In genomic region chr14:70005281-70005805, GRCh38 we compare ENCODE assay signal across 1 cellular context.
A peak's percentile ranks its signal among the peaks of the same experiment; 100 is the strongest.
TF ChIP-seq lines count a peak whose summit lies in the region.

No MANE protein-coding gene starts in this region.

TF ChIP-seq in HepG2, 621 proteins besides CTCF, POLR2A, EP300 and RAD21 (continued from another document and continues in another):
- no peak for TF ChIP-seq AFF4 (CRISPR knock-in tag; IDR thresholded peaks at IDR 0.05)
- no peak for TF ChIP-seq ZNF615 (CRISPR knock-in tag; IDR thresholded peaks at IDR 0.05; ENCODE audit: borderline replicate concordance)
- peak; percentile 87 for TF ChIP-seq ZSCAN29 (CRISPR knock-in tag; conservative IDR thresholded peaks at IDR 0.05)
- TF ChIP-seq DMAP1 (CRISPR knock-in tag; IDR thresholded peaks at IDR 0.05): peak; percentile 82
- peak; percentile 97 for TF ChIP-seq SP5 (CRISPR knock-in tag; IDR thresholded peaks at IDR 0.05; ENCODE audit: borderline replicate concordance, low read depth)
- no peak; the same call in 1 of the 2 replicates for TF ChIP-seq ZSCAN20 (CRISPR knock-in tag; IDR thresholded peaks at IDR 0.05; ENCODE audit: borderline replicate concordance)
- TF ChIP-seq ZNF589 (CRISPR knock-in tag; conservative IDR thresholded peaks at IDR 0.05): 0 out of 2 replicates have a peak, but pooled peaks have one; percentile 2
- 0 out of 2 replicates have a peak, but pooled peaks have one; percentile 24 for TF ChIP-seq RFXANK (CRISPR knock-in tag; IDR thresholded peaks at IDR 0.05)
- TF ChIP-seq ZBTB10 (CRISPR knock-in tag; IDR thresholded peaks at IDR 0.05; ENCODE audit: borderline replicate concordance): no peak
- TF ChIP-seq MLXIP (CRISPR knock-in tag; IDR thresholded peaks at IDR 0.05; ENCODE audit: borderline replicate concordance): no peak
- TF ChIP-seq HES4 (CRISPR knock-in tag; IDR thresholded peaks at IDR 0.05; ENCODE audit: borderline replicate concordance): no peak
- TF ChIP-seq ZNF343 (CRISPR knock-in tag; IDR thresholded peaks at IDR 0.05): peak; percentile 28; the same call in 1 of the 2 replicates
- no peak for TF ChIP-seq CCAR2 (optimal IDR thresholded peaks at IDR 0.05; ENCODE audit: low read depth, low read length)
- TF ChIP-seq SMC3 (IDR thresholded peaks at IDR 0.05; ENCODE audit: low read length): peak; percentile 49; the same call in 1 of the 2 replicates
- peak; percentile 81; the same call in 1 of the 2 replicates for TF ChIP-seq ZNF788 (CRISPR knock-in tag; IDR thresholded peaks at IDR 0.05; ENCODE audit: borderline replicate concordance)
- no peak for TF ChIP-seq ZNF562 (CRISPR knock-in tag; IDR thresholded peaks at IDR 0.05; ENCODE audit: borderline replicate concordance)
- TF ChIP-seq ARHGAP35 (CRISPR knock-in tag; IDR thresholded peaks at IDR 0.05; ENCODE audit: borderline replicate concordance): no peak
- TF ChIP-seq KLF13 (CRISPR knock-in tag; IDR thresholded peaks at IDR 0.05): no peak
- no peak for TF ChIP-seq ZNF414 (CRISPR knock-in tag; IDR thresholded peaks at IDR 0.05)
- TF ChIP-seq ZNF367 (CRISPR knock-in tag; IDR thresholded peaks at IDR 0.05; ENCODE audit: borderline replicate concordance): no peak
- TF ChIP-seq THRA (CRISPR knock-in tag; IDR thresholded peaks at IDR 0.05; ENCODE audit: borderline replicate concordance): peak; percentile 72; the same call in 1 of the 2 replicates
- peak; percentile 97 for TF ChIP-seq ZNF296 (CRISPR knock-in tag; conservative IDR thresholded peaks at IDR 0.05)
- no peak for TF ChIP-seq KMT2B (CRISPR knock-in tag; IDR thresholded peaks at IDR 0.05)
- TF ChIP-seq JUND (CRISPR knock-in tag; IDR thresholded peaks at IDR 0.05): 0 out of 2 replicates have a peak, but pooled peaks have one; percentile 32
- TF ChIP-seq KLF16 (CRISPR knock-in tag; IDR thresholded peaks at IDR 0.05): no peak
- no peak for TF ChIP-seq KLF6 (CRISPR knock-in tag; IDR thresholded peaks at IDR 0.05)
- TF ChIP-seq NFAT5 (CRISPR knock-in tag; IDR thresholded peaks at IDR 0.05): no peak
- TF ChIP-seq ONECUT2 (CRISPR knock-in tag; IDR thresholded peaks at IDR 0.05): no peak
- no peak for TF ChIP-seq HNRNPLL (IDR thresholded peaks at IDR 0.05; ENCODE audit: low read depth, low read length, poor library complexity, severe bottlenecking)
- no peak for TF ChIP-seq ZNF549 (CRISPR knock-in tag; IDR thresholded peaks at IDR 0.05)
- no peak for TF ChIP-seq ZNF639 (CRISPR knock-in tag; conservative IDR thresholded peaks at IDR 0.05)
- peak; percentile 18; the same call in 1 of the 2 replicates for TF ChIP-seq GATA4 (IDR thresholded peaks at IDR 0.05; ENCODE audit: borderline replicate concordance, low read depth)
- no peak for TF ChIP-seq CHD2 (IDR thresholded peaks at IDR 0.05; ENCODE audit: low read depth, low read length)
- TF ChIP-seq ZNF790 (CRISPR knock-in tag; IDR thresholded peaks at IDR 0.05; ENCODE audit: borderline replicate concordance): no peak
- TF ChIP-seq MAFF (IDR thresholded peaks at IDR 0.05; ENCODE audit: low read depth, low read length): no peak
- TF ChIP-seq CEBPZ (IDR thresholded peaks at IDR 0.05; ENCODE audit: low read length): no peak
- no peak for TF ChIP-seq NKX3-1 (CRISPR knock-in tag; IDR thresholded peaks at IDR 0.05)
